In the genomic region with DNA sequence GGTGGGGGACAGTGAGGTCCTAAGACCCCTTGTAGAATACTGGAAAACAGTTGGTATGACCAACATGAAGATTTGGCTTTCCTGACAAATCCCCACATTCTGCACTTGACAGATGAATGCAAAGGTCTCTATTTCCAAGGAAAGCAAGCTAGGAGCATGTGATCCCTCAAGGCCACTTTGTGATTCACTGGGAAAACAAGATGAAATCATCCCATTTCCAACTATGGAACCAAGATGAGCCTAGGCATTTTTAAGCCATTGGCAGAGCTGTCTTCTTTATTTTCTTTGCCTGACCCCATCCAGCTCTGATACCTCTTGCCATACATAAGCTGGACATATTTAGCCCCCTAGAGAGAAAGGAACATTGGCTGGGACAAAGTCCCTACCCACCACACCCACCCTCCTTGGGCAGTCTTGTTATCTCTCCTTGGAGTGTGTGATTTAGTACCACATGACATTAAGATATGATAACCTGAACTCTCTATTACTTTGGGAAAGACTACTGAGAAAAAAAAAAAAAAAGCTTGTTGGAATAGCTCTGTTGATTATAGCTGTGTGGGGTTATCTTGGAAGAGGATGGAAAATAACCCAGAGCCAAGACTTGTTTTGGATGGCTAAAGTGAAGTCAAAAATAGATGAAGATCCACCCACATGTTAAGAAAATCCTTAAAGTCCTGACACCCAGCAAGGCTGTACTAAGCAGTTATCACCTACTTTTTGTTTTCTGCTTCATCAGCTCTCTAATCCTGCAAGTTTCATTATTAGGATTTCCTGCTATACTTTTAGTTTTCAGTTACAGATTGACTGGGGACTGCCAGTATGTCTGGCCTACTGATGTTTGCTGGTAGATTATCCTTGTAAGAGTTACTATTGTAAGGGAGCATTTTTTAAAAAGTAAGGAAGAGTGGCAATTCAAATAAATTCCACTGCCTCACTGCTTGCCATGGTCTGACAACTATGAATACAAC, we compare ENCODE assay signal across 10 cellular contexts.
A peak's percentile ranks its signal among the peaks of the same experiment; 100 is the strongest.
DNase-seq lines count a peak whose midpoint lies in the region; ATAC-seq and TF ChIP-seq lines count a peak whose summit lies in the region.
"Had no signal": no experiment of that assay in that cellular context is flagged by ENCODE, and none has a peak within 500 bp of the region (broad histone marks: within the 10 kb centered on the region; RNA-seq: fewer than 3 reads in every experiment).

No MANE protein-coding gene starts in this region.

- POLR2A ChIA-PET in activated CD8-positive, alpha-beta T cell treated with anti-CD3 and anti-CD28 coated beads for 36 hours (lab: Charles Lee) = interaction anchor here (1.0 kb wide), 1 partner anchor 94 kb away, joined by 4 read pairs; no protein-coding TSS in a partner anchor

- no peaks in the 10 kb centered on the region for H3K27me3 Mint-ChIP-seq in activated T-cell treated with anti-CD3 and anti-CD28 coated beads, Interleukin-2, amount 50 U/mL, for 72 hours (ENCODE audit: low read depth)
- H3K27me3 Mint-ChIP-seq in activated CD8-positive, alpha-beta T cell treated with anti-CD3 and anti-CD28 coated beads for 36 hours = no peaks in the 10 kb centered on the region
- H3K27me3 Mint-ChIP-seq: B cell; stimulated activated naive B cell treated with anti-CD40 and anti-IgM and Interleukin-4, amounts not matched to agents 10 μg/mL and 1 μg/mL and 100 μg/mL, for 72 hours had no signal

- H3K9me3 ChIP-seq in thyroid gland = no peaks in the 10 kb centered on the region

- TF ChIP-seq POLR2A in thyroid gland (IDR thresholded peaks at IDR 0.05) = no peak

- peaks cover 17 to 35% of the 10 kb centered on the region in 2 donors for H3K4me1 ChIP-seq in thyroid gland

- TF ChIP-seq CTCF in activated CD8-positive, alpha-beta T cell treated with anti-CD3 and anti-CD28 coated beads for 36 hours (IDR thresholded peaks at IDR 0.05) = no peak
- TF ChIP-seq CTCF in thyroid gland (IDR thresholded peaks at IDR 0.05) = no peak

- H3K27ac Mint-ChIP-seq in activated T-cell treated with anti-CD3 and anti-CD28 coated beads, Interleukin-2, amount 50 U/mL, for 72 hours = peak overlapping the region; percentile 77
- no peak overlapping the region for H3K27ac Mint-ChIP-seq in activated CD8-positive, alpha-beta T cell treated with anti-CD3 and anti-CD28 coated beads for 36 hours
- H3K27ac Mint-ChIP-seq: B cell; stimulated activated naive B cell treated with anti-CD40 and anti-IgM and Interleukin-4, amounts not matched to agents 10 μg/mL and 1 μg/mL and 100 μg/mL, for 72 hours had no signal

- no peaks in the 10 kb centered on the region for H3K27me3 ChIP-seq in thyroid gland

- DNase-seq in activated T-cell treated with anti-CD3 and anti-CD28 coated beads, Interleukin-2, amount 50 U/mL, for 72 hours = no peak
- DNase-seq in activated T-cell treated with anti-CD3 and anti-CD28 coated beads for 4 hours (no peak), thyroid gland (peak in 1 of 2 donors; percentile 7), NCI-H82 (lab: John Stamatoyannopoulos, UW) (no peak), NCI-H1092 (lab: John Stamatoyannopoulos, UW) (no peak)
- DNase-seq in activated CD8-positive, alpha-beta T cell treated with anti-CD3 and anti-CD28 coated beads for 36 hours = no peak
- DNase-seq in activated CD4-positive, CD25-positive, alpha-beta regulatory T cell treated with anti-CD3 and anti-CD28 coated beads, Interleukin-2, amount 50 U/mL, for 72 hours = no peak
- DNase-seq: stimulated activated naive B cell treated with anti-CD40 and anti-IgM and Interleukin-4, amounts not matched to agents 10 μg/mL and 1 μg/mL and 100 μg/mL, for 72 hours had no signal

- peak overlapping the region in 1 of 2 donors; percentile 66 for H3K4me3 Mint-ChIP-seq in activated T-cell treated with anti-CD3 and anti-CD28 coated beads, Interleukin-2, amount 50 U/mL, for 72 hours
- no peak overlapping the region for H3K4me3 Mint-ChIP-seq in activated CD8-positive, alpha-beta T cell treated with anti-CD3 and anti-CD28 coated beads for 36 hours
- H3K4me3 Mint-ChIP-seq: B cell; stimulated activated naive B cell treated with anti-CD40 and anti-IgM and Interleukin-4, amounts not matched to agents 10 μg/mL and 1 μg/mL and 100 μg/mL, for 72 hours had no signal

- CTCF ChIA-PET in activated CD8-positive, alpha-beta T cell treated with anti-CD3 and anti-CD28 coated beads for 36 hours (lab: Charles Lee) = no interaction called here

- intact Hi-C loops in activated CD8-positive, alpha-beta T cell treated with anti-CD3 and anti-CD28 coated beads for 36 hours (cut with micrococcal nuclease) = no loop called here
- intact Hi-C loops in thyroid gland (cut with DNase I) = no loop called here

- no peaks in the 10 kb centered on the region for H3K36me3 ChIP-seq in thyroid gland

- peak; percentile 45 to 93 for ATAC-seq in activated T-cell treated with anti-CD3 and anti-CD28 coated beads, Interleukin-2, amount 50 U/mL, for 72 hours (replicated peaks in 1 of 2)
- ATAC-seq in HG02943 (IDR thresholded peaks at IDR 0.05; ENCODE audit: low read depth, unreplicated experiment) = peak; percentile 68
- peak; percentile 55 for ATAC-seq in activated CD8-positive, alpha-beta T cell treated with anti-CD3 and anti-CD28 coated beads for 36 hours

- H3K9me3 Mint-ChIP-seq in activated T-cell treated with anti-CD3 and anti-CD28 coated beads, Interleukin-2, amount 50 U/mL, for 72 hours = peaks cover 0 to 2% of the 10 kb centered on the region in 2 donors
- H3K9me3 Mint-ChIP-seq in activated CD8-positive, alpha-beta T cell treated with anti-CD3 and anti-CD28 coated beads for 36 hours = no peaks in the 10 kb centered on the region
- H3K9me3 Mint-ChIP-seq: stimulated activated naive B cell treated with anti-CD40 and anti-IgM and Interleukin-4, amounts not matched to agents 10 μg/mL and 1 μg/mL and 100 μg/mL, for 72 hours had no signal

- peaks cover 10% of the 10 kb centered on the region for H3K4me1 Mint-ChIP-seq in activated T-cell treated with anti-CD3 and anti-CD28 coated beads, Interleukin-2, amount 50 U/mL, for 72 hours (ENCODE audit: low read depth)
- peaks cover 8% of the 10 kb centered on the region for H3K4me1 Mint-ChIP-seq in activated CD8-positive, alpha-beta T cell treated with anti-CD3 and anti-CD28 coated beads for 36 hours (ENCODE audit: low read depth)
- H3K4me1 Mint-ChIP-seq: B cell had no signal

- no peak overlapping the region for H3K4me3 ChIP-seq in thyroid gland (replicated peaks in 1 of 3)

- no peaks in the 10 kb centered on the region for H3K36me3 Mint-ChIP-seq in activated T-cell treated with anti-CD3 and anti-CD28 coated beads, Interleukin-2, amount 50 U/mL, for 72 hours (ENCODE audit: insufficient read depth in 2 of 2)
- no peaks in the 10 kb centered on the region for H3K36me3 Mint-ChIP-seq in activated CD8-positive, alpha-beta T cell treated with anti-CD3 and anti-CD28 coated beads for 36 hours (ENCODE audit: low read depth)
- H3K36me3 Mint-ChIP-seq: stimulated activated naive B cell treated with anti-CD40 and anti-IgM and Interleukin-4, amounts not matched to agents 10 μg/mL and 1 μg/mL and 100 μg/mL, for 72 hours had no signal

- peak overlapping the region in 2 of 3 donors; percentile 18 to 51 for H3K27ac ChIP-seq in thyroid gland
